21 cellular contexts compared by ENCODE assay signal in the genomic region with DNA sequence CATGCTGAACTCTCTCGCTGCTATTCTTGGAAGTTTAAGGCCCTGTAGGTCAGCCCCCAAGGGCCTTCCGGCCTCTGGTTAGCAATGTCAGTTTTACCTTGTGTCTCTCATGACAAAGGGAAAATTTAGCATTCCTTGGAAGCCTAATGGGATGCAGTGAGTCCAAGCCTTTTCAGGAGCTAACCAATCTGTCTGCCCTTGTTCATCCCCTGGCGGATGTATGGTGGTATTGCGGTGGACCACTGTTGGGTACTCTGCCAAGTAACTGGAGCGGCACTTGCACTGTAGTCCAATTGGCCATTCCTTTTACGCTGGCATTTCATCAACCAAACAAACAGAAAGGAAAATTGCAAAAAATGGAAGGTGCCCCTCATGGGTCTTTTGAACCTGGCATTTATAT.
"Had no signal": no experiment of that assay in that cellular context is flagged by ENCODE, and none has a peak within 500 bp of the region (broad histone marks: within the 10 kb centered on the region; RNA-seq: fewer than 3 reads in every experiment).

No MANE protein-coding gene starts in this region.

- H3K4me3 ChIP-seq: cardiac muscle cell, lower lobe of right lung, spleen, testis had no signal

- H3K36me3 Mint-ChIP-seq: activated naive CD8-positive, alpha-beta T cell treated with anti-CD3 and anti-CD28 coated beads, Interleukin-2, amount 10 ng/mL, durations not matched to agents 7 days and 5 days; stimulated activated memory B cell treated with anti-CD40 and anti-IgM and Interleukin-4, amounts not matched to agents 10 μg/mL and 1 μg/mL and 100 μg/mL, for 72 hours; type B pancreatic cell had no signal

- H3K27ac ChIP-seq: cardiac muscle cell, lower lobe of right lung, spleen, testis had no signal

- H3K4me3 Mint-ChIP-seq: activated B cell treated with CpG ODN at 0.5 μM for 24 hours; activated CD8-positive, alpha-beta T cell treated with anti-CD3 and anti-CD28 coated beads for 36 hours; activated naive CD8-positive, alpha-beta T cell treated with anti-CD3 and anti-CD28 coated beads, Interleukin-2, amount 10 ng/mL, durations not matched to agents 7 days and 5 days; activated T-helper 17 cell treated with anti-CD3 and anti-CD28 coated beads, Interleukin-2, amount 50 U/mL, for 72 hours; effector memory CD8-positive, alpha-beta T cell; nephron; stimulated activated memory B cell treated with anti-CD40 and anti-IgM and Interleukin-4, amounts not matched to agents 10 μg/mL and 1 μg/mL and 100 μg/mL, for 72 hours; type B pancreatic cell had no signal

- H3K27me3 Mint-ChIP-seq: activated B cell treated with CpG ODN at 0.5 μM for 24 hours; activated CD8-positive, alpha-beta T cell treated with anti-CD3 and anti-CD28 coated beads for 36 hours; activated naive CD8-positive, alpha-beta T cell treated with anti-CD3 and anti-CD28 coated beads, Interleukin-2, amount 10 ng/mL, durations not matched to agents 7 days and 5 days; activated T-helper 17 cell treated with anti-CD3 and anti-CD28 coated beads, Interleukin-2, amount 50 U/mL, for 72 hours; effector memory CD8-positive, alpha-beta T cell; stimulated activated memory B cell treated with anti-CD40 and anti-IgM and Interleukin-4, amounts not matched to agents 10 μg/mL and 1 μg/mL and 100 μg/mL, for 72 hours; type B pancreatic cell had no signal

- H3K36me3 ChIP-seq: cardiac muscle cell, lower lobe of right lung, spleen had no signal

- H3K27ac Mint-ChIP-seq: activated B cell treated with CpG ODN at 0.5 μM for 24 hours; activated CD8-positive, alpha-beta T cell treated with anti-CD3 and anti-CD28 coated beads for 36 hours; activated naive CD8-positive, alpha-beta T cell treated with anti-CD3 and anti-CD28 coated beads, Interleukin-2, amount 10 ng/mL, durations not matched to agents 7 days and 5 days; activated T-helper 17 cell treated with anti-CD3 and anti-CD28 coated beads, Interleukin-2, amount 50 U/mL, for 72 hours; effector memory CD8-positive, alpha-beta T cell; nephron; stimulated activated memory B cell treated with anti-CD40 and anti-IgM and Interleukin-4, amounts not matched to agents 10 μg/mL and 1 μg/mL and 100 μg/mL, for 72 hours; type B pancreatic cell had no signal

- H3K27me3 ChIP-seq: cardiac muscle cell, spleen, testis had no signal

- H3K4me1 Mint-ChIP-seq: activated B cell treated with CpG ODN at 0.5 μM for 24 hours; activated naive CD8-positive, alpha-beta T cell treated with anti-CD3 and anti-CD28 coated beads, Interleukin-2, amount 10 ng/mL, durations not matched to agents 7 days and 5 days; activated T-helper 17 cell treated with anti-CD3 and anti-CD28 coated beads, Interleukin-2, amount 50 U/mL, for 72 hours; nephron; stimulated activated memory B cell treated with anti-CD40 and anti-IgM and Interleukin-4, amounts not matched to agents 10 μg/mL and 1 μg/mL and 100 μg/mL, for 72 hours had no signal

- H3K9me3 ChIP-seq: testis had no signal

- H3K4me1 ChIP-seq: lower lobe of right lung, spleen, testis had no signal

- ATAC-seq: activated CD8-positive, alpha-beta T cell treated with anti-CD3 and anti-CD28 coated beads for 36 hours; activated T-helper 17 cell treated with anti-CD3 and anti-CD28 coated beads, Interleukin-2, amount 50 U/mL, for 72 hours; effector memory CD8-positive, alpha-beta T cell; left colon; lower lobe of right lung; stimulated activated memory B cell treated with anti-CD40 and anti-IgM and Interleukin-4, amounts not matched to agents 10 μg/mL and 1 μg/mL and 100 μg/mL, for 72 hours had no signal

- DNase-seq: activated B cell treated with CpG ODN at 0.5 μM for 24 hours; activated CD4-positive, alpha-beta T cell treated with anti-CD3 and anti-CD28 coated beads for 48 hours; activated CD8-positive, alpha-beta T cell treated with anti-CD3 and anti-CD28 coated beads for 36 hours; activated naive CD4-positive, alpha-beta T cell treated with Interleukin-2 at 50 U/mL for 16 hours; activated naive CD8-positive, alpha-beta T cell treated with anti-CD3 and anti-CD28 coated beads, Interleukin-2, amount 10 ng/mL, durations not matched to agents 7 days and 5 days; activated T-cell treated with anti-CD3 and anti-CD28 coated beads, Interleukin-2, amount 50 U/mL, for 1 hour; amygdala; effector memory CD8-positive, alpha-beta T cell; left colon; lower lobe of right lung; midbrain; nucleus accumbens; retina; spleen; stimulated activated CD4-positive, alpha-beta T cell treated with anti-CD3 and anti-CD28 coated beads, Interleukin-4, amount 100 ng/mL, for 4 hours; testis had no signal
